In the genomic region with DNA sequence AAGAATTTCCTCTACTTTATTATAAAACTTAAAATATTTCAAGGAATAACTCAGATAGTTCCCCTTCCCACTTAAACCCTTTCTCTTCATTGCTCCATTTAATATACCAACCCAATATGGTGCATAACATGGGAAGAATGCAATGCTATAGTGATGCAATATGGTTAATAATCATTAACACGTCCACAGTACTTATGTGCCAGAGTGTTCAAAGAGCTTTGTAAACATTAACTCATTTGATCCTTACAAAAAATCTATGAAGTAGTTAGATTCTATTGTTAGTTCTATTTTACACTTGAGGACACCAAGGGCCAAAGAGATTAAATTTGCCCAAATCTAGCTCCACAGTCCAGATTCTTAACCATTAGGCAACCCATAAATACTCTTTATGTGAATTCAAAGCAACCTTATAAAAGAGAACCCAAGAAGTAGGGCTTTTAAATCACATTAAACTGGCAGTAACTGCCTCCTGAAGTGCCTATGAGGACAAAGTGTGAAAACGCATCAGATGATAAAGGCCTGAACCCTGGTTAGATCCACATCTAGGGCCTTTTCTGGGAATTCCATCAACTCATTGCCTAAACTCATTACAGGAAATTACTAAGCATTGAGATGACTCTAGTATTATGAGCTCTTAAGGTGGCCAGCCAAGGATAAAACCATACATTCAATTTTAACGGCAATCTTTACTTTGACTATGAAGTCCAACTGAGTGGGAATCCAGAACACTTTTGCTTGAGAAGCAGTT, we compare ENCODE assay signal across 13 cellular contexts.
DNase-seq lines count a peak whose midpoint lies in the region; ATAC-seq and TF ChIP-seq lines count a peak whose summit lies in the region.
"Had no signal": no experiment of that assay in that cellular context is flagged by ENCODE, and none has a peak within 500 bp of the region (broad histone marks: within the 10 kb centered on the region; RNA-seq: fewer than 3 reads in every experiment).

No MANE protein-coding gene starts in this region.

- H2AFZ ChIP-seq in Karpas-422 (ENCODE audit: low read length), result no peak overlapping the region

- no peak overlapping the region for H3K4me3 ChIP-seq in lung
- no peak overlapping the region for H3K4me3 ChIP-seq in Karpas-422 (ENCODE audit: low read length)
- H3K4me3 ChIP-seq: vagina had no signal

- H3K4me2 ChIP-seq in Karpas-422 (ENCODE audit: low read depth, low read length, poor library complexity, severe bottlenecking), result no peak overlapping the region

- no peak overlapping the region for H3K9ac ChIP-seq in Karpas-422 (ENCODE audit: low read length)

- H3K27me3 ChIP-seq in lung (ENCODE audit: control insufficient read depth, insufficient read depth), result no peaks in the 10 kb centered on the region
- no peaks in the 10 kb centered on the region for H3K27me3 ChIP-seq in Karpas-422 (ENCODE audit: low read length)
- H3K27me3 ChIP-seq: vagina had no signal

- H3K79me2 ChIP-seq in Karpas-422 (ENCODE audit: low read length), result no peaks in the 10 kb centered on the region

- no peaks in the 10 kb centered on the region for H4K20me1 ChIP-seq in Karpas-422 (ENCODE audit: insufficient read depth, low read depth, low read length)

- DNase-seq in DMS53 treated with DMSO at 0.1 percent for 48 hours (lab: John Stamatoyannopoulos, UW; ENCODE audit: unreplicated experiment) (peak; percentile 80), dermis blood vessel endothelial cell (peak; percentile 67), lung (ENCODE audit: low spot score) (no peak), D341Med (ENCODE audit: low spot score) (no peak), Karpas-422 (no peak)
- DNase-seq in activated T-cell treated with anti-CD3 and anti-CD28 coated beads, Interleukin-2, amount 50 U/mL, for 1 hour, result no peak
- DNase-seq: NCI-H1092 treated with DMSO at 0.1 percent for 48 hours; NCI-H524; stimulated activated CD8-positive, alpha-beta memory T cell treated with anti-CD3 and anti-CD28 coated beads, Interleukin-4, amount 100 ng/mL, for 48 hours had no signal

- H3K27ac ChIP-seq in lung (ENCODE audit: low read depth in 1 of 2, low read length in 1 of 2) (no peak overlapping the region), Karpas-422 (ENCODE audit: low read length) (no peak overlapping the region)
- H3K27ac ChIP-seq: vagina had no signal

- no peaks in the 10 kb centered on the region for H3K9me3 ChIP-seq in lung (ENCODE audit: control insufficient read depth in 2 of 2, insufficient read depth in 1 of 2, low read length in 1 of 2)
- no peaks in the 10 kb centered on the region for H3K9me3 ChIP-seq in Karpas-422 (ENCODE audit: low read length)
- H3K9me3 ChIP-seq: vagina had no signal

- no peaks in the 10 kb centered on the region for H3K9me2 ChIP-seq in Karpas-422 (replicated peaks; ENCODE audit: insufficient read depth, low read length)

- ATAC-seq in HG03159 (IDR thresholded peaks at IDR 0.05; ENCODE audit: unreplicated experiment), result peak; percentile 43
- peak; percentile 24 for ATAC-seq in lung (ENCODE audit: insufficient read depth, low FRiP score)
- ATAC-seq in GM19035 (IDR thresholded peaks at IDR 0.05; ENCODE audit: unreplicated experiment), result no peak
- ATAC-seq: activated naive CD4-positive, alpha-beta T cell treated with anti-CD3 and anti-CD28 coated beads, Interleukin-2, amount 50 U/mL, for 72 hours had no signal

- H3K36me3 ChIP-seq in lung (ENCODE audit: control insufficient read depth in 2 of 2, insufficient read depth in 2 of 2, low read length in 2 of 2), result no peaks in the 10 kb centered on the region
- no peaks in the 10 kb centered on the region for H3K36me3 ChIP-seq in Karpas-422 (ENCODE audit: insufficient read depth, low read length)
- H3K36me3 ChIP-seq: vagina had no signal

- WGBS in lung, 2 donors, result 63 to 85% methylated on average over 3 of the region's 3 CpGs

- H3K4me1 ChIP-seq in lung (ENCODE audit: control insufficient read depth in 2 of 2, insufficient read depth in 2 of 2, low read length in 2 of 2), result no peaks in the 10 kb centered on the region
- H3K4me1 ChIP-seq in Karpas-422 (ENCODE audit: low read length), result peaks cover 3% of the 10 kb centered on the region
- H3K4me1 ChIP-seq: vagina had no signal

- no peak for TF ChIP-seq CTCF in lung (IDR thresholded peaks at IDR 0.05; ENCODE audit: control extremely low read depth, extremely low read depth)

Comparison
In these comparisons a context has a peak if more than half of its experiments do, and no peak if none do; other contexts are left out.
1. DNase-seq: peak in DMS53 treated with DMSO at 0.1 percent for 48 hours (single experiment) and dermis blood vessel endothelial cell (single experiment); none in lung (single experiment), D341Med (single experiment), activated T-cell treated with anti-CD3 and anti-CD28 coated beads, Interleukin-2, amount 50 U/mL, for 1 hour (single experiment) and Karpas-422 (single experiment).